33 cellular contexts compared by ENCODE assay signal in genomic region chr7:29173458-29173857, GRCh38. TPM values are rescaled to one million over a fixed set of nuclear protein-coding genes. Genes with fewer than 3 reads are reported as not detected.
"Had no signal": no experiment of that assay in that cellular context is flagged by ENCODE, and none has a peak within 500 bp of the region (broad histone marks: within the 10 kb centered on the region; RNA-seq: fewer than 3 reads in every experiment).

No MANE protein-coding gene starts in this region.

- H3K27ac Mint-ChIP-seq: naive B cell; naive thymus-derived CD4-positive, alpha-beta T cell; natural killer cell; natural killer cell treated with Interleukin-12 subunit alpha and Interleukin-12 subunit beta and Interleukin-15 and Interleukin-18, amount 100 ng/mL, for 72 hours; nephron; nephron progenitor cell; neural progenitor cell; progenitor cell of endocrine pancreas had no signal

- H3K9ac ChIP-seq: neural progenitor cell, parathyroid adenoma had no signal

- ATAC-seq: naive thymus-derived CD4-positive, alpha-beta T cell; natural killer cell; natural killer cell treated with Interleukin-12 subunit alpha and Interleukin-12 subunit beta and Interleukin-15 and Interleukin-18, amount 100 ng/mL, for 72 hours; pancreas; psoas muscle; right cardiac atrium; right lobe of liver; sciatic nerve had no signal

- H3K27ac ChIP-seq: neural progenitor cell, neutrophil, ovary, pancreas, parathyroid adenoma, prostate gland, psoas muscle, right atrium auricular region, right lobe of liver, sigmoid colon, skin epidermis, spleen had no signal

- H3K79me2 ChIP-seq: parathyroid adenoma had no signal

- H3K36me3 Mint-ChIP-seq: naive B cell; naive thymus-derived CD4-positive, alpha-beta T cell; natural killer cell; natural killer cell treated with Interleukin-12 subunit alpha and Interleukin-12 subunit beta and Interleukin-15 and Interleukin-18, amount 100 ng/mL, for 72 hours; neural progenitor cell had no signal

- H3K9me3 Mint-ChIP-seq: natural killer cell; natural killer cell treated with Interleukin-12 subunit alpha and Interleukin-12 subunit beta and Interleukin-15 and Interleukin-18, amount 100 ng/mL, for 72 hours; nephron; neural progenitor cell had no signal

- H3K4me3 Mint-ChIP-seq: naive thymus-derived CD4-positive, alpha-beta T cell; natural killer cell; natural killer cell treated with Interleukin-12 subunit alpha and Interleukin-12 subunit beta and Interleukin-15 and Interleukin-18, amount 100 ng/mL, for 72 hours; nephron; nephron progenitor cell; neural crest cell; neural progenitor cell had no signal

- H3K4me1 Mint-ChIP-seq: nephron had no signal

- H3K4me2 ChIP-seq: neural progenitor cell, smooth muscle cell had no signal

- DNase-seq: naive B cell; naive thymus-derived CD4-positive, alpha-beta T cell; natural killer cell; nephron progenitor cell; nucleus accumbens; occipital lobe; ovary; pancreas; posterior cingulate gyrus; psoas muscle; retina; right cardiac atrium; right lobe of liver; sigmoid colon; small intestine; spleen; stimulated activated CD4-positive, alpha-beta T cell treated with anti-CD3 and anti-CD28 coated beads, Interleukin-12 subunit alpha, Interleukin-12 subunit beta, amount 100 ng/mL, for 4 hours; stimulated activated CD4-positive, alpha-beta T cell treated with anti-CD3 and anti-CD28 coated beads, Interleukin-15, amount 100 ng/mL, for 24 hours; stimulated activated CD4-positive, alpha-beta T cell treated with anti-CD3 and anti-CD28 coated beads, Interleukin-1b, Interleukin-23, amount 100 ng/mL, for 48 hours; stimulated activated CD4-positive, alpha-beta T cell treated with anti-CD3 and anti-CD28 coated beads, Interleukin-2, amount 100 ng/mL, for 24 hours had no signal

- H3K36me3 ChIP-seq: neural progenitor cell, neutrophil, ovary, pancreas, prostate gland, right atrium auricular region, right lobe of liver, sigmoid colon, spleen had no signal

- H3K4me1 ChIP-seq: neural progenitor cell, pancreas, parathyroid adenoma, prostate gland, psoas muscle, right atrium auricular region, right lobe of liver, sigmoid colon had no signal

- H3K9me3 ChIP-seq: neutrophil, ovary, pancreas, prostate gland, psoas muscle, right atrium auricular region, right lobe of liver, sigmoid colon, spleen had no signal

- H3K27me3 ChIP-seq: neural progenitor cell, ovary, pancreas, right atrium auricular region, right lobe of liver, sigmoid colon, spleen had no signal

- H2AFZ ChIP-seq: neural progenitor cell, parathyroid adenoma had no signal

- H3K27me3 Mint-ChIP-seq: progenitor cell of endocrine pancreas had no signal

- H3K4me3 ChIP-seq: neural progenitor cell, ovary, pancreas, prostate gland, psoas muscle, right atrium auricular region, right lobe of liver, sigmoid colon, skin epidermis, smooth muscle cell, spleen had no signal

RNA-seq across cellular contexts. Expression of gene CPVL, which starts 27.1 kb away (rescaled TPM):
- total RNA-seq: pulmonary artery endothelial cell had no signal
